8 cellular contexts compared by ENCODE assay signal in genomic region chr5:32015262-32015661, GRCh38.
A peak's percentile ranks its signal among the peaks of the same experiment; 100 is the strongest.
DNase-seq lines count a peak whose midpoint lies in the region; ATAC-seq and TF ChIP-seq lines count a peak whose summit lies in the region.
"Not testable (repeated sequence)": the region's sequence is repeated elsewhere in the genome, so short reads cannot be mapped to it uniquely, and the experiment has no call there.

No MANE protein-coding gene starts in this region.

- not testable (repeated sequence) for H3K27me3 Mint-ChIP-seq in GM23338 (ENCODE audit: insufficient read depth, low read depth, poor library complexity); WTC11 (ENCODE audit: low read depth); endothelial cell (ENCODE audit: unreplicated experiment)

- not testable (repeated sequence) for H3K27me3 ChIP-seq in DOHH2 (ENCODE audit: control insufficient read depth, low read length); GM23338 (ENCODE audit: insufficient read depth); OCI-LY1 (ENCODE audit: insufficient read depth, low read length); sigmoid colon; testis

- not testable (repeated sequence) for H3K4me3 ChIP-seq in DOHH2 (ENCODE audit: low read length); GM23338; OCI-LY1 (ENCODE audit: low read depth, low read length, poor library complexity, severe bottlenecking); OCI-LY7 (ENCODE audit: low read depth, low read length, poor library complexity, severe bottlenecking); sigmoid colon; testis

- H3K4me1 ChIP-seq in DOHH2 (ENCODE audit: control insufficient read depth, low read length) (peaks cover 66% of the 10 kb centered on the region), GM23338 (ENCODE audit: insufficient read depth) (peaks cover 54% of the 10 kb centered on the region), OCI-LY1 (ENCODE audit: insufficient read depth, low read length, severe bottlenecking) (peaks cover 88% of the 10 kb centered on the region), OCI-LY7 (ENCODE audit: insufficient read depth, low read length, poor library complexity, severe bottlenecking) (peaks cover 86% of the 10 kb centered on the region), sigmoid colon (peaks cover 0 to 12% (median 9%) of the 10 kb centered on the region in 4 donors), testis (peaks cover 37% of the 10 kb centered on the region)

- H3K9me2 ChIP-seq in DOHH2 (replicated peaks; ENCODE audit: control insufficient read depth, low read length); GM23338 (ENCODE audit: insufficient read depth); OCI-LY1 (ENCODE audit: low read depth, low read length); OCI-LY7 (ENCODE audit: insufficient read depth, low read length): not testable (repeated sequence)

- H3F3A ChIP-seq in DOHH2 (ENCODE audit: control insufficient read depth, insufficient read depth): peaks cover 19% of the 10 kb centered on the region
- H3F3A ChIP-seq in GM23338 (replicated peaks; ENCODE audit: low read depth); OCI-LY1 (ENCODE audit: insufficient read depth, low read length): not testable (repeated sequence)

- POLR2A ChIA-PET in OCI-LY7 (lab: Charles Lee): interaction anchor here (1.0 to 2.7 kb wide), 3 partner anchors 10 to 19 kb away, joined by 3 to 13 read pairs (median 5); no protein-coding TSS in a partner anchor
- POLR2A ChIA-PET in WTC11 (lab: Charles Lee): not testable (repeated sequence)

- not testable (repeated sequence) for TF ChIP-seq CTCF in DOHH2 (IDR thresholded peaks at IDR 0.05; ENCODE audit: low read depth, low read length, poor library complexity, severe bottlenecking); GM23338 (conservative IDR thresholded peaks at IDR 0.05; ENCODE audit: low read depth in 2 of 2); OCI-LY1 (IDR thresholded peaks at IDR 0.05; ENCODE audit: low read length); OCI-LY7 (conservative IDR thresholded peaks at IDR 0.05; ENCODE audit: low read length); WTC11 (IDR thresholded peaks at IDR 0.05); endothelial cell (IDR thresholded peaks at IDR 0.05; ENCODE audit: unreplicated experiment); sigmoid colon (IDR thresholded peaks at IDR 0.05); testis (IDR thresholded peaks at IDR 0.05)

- not testable (repeated sequence) for DNase-seq in GM23338 (ENCODE audit: low spot score); OCI-LY7 (ENCODE audit: low spot score); WTC11 (ENCODE audit: low spot score); endothelial cell (ENCODE audit: low spot score); testis
- DNase-seq in sigmoid colon: peak; percentile 8

- H3K4me1 Mint-ChIP-seq in GM23338: peaks cover 49% of the 10 kb centered on the region
- H3K4me1 Mint-ChIP-seq in WTC11: peaks cover 50% of the 10 kb centered on the region
- peaks cover 36% of the 10 kb centered on the region for H3K4me1 Mint-ChIP-seq in endothelial cell (ENCODE audit: unreplicated experiment)

- TF ChIP-seq POLR2A in sigmoid colon (IDR thresholded peaks at IDR 0.05); testis (IDR thresholded peaks at IDR 0.05): not testable (repeated sequence)

- H3K79me2 ChIP-seq in DOHH2 (ENCODE audit: control insufficient read depth, low read length): peaks cover 25% of the 10 kb centered on the region
- not testable (repeated sequence) for H3K79me2 ChIP-seq in GM23338 (replicated peaks; ENCODE audit: insufficient read depth); OCI-LY1 (ENCODE audit: insufficient read depth, low read length)
- peaks cover 13% of the 10 kb centered on the region; the same call in 1 of the 2 replicates for H3K79me2 ChIP-seq in OCI-LY7 (ENCODE audit: insufficient read depth, low read depth, low read length)

- peaks cover 23% of the 10 kb centered on the region for H3K36me3 ChIP-seq in DOHH2 (ENCODE audit: control insufficient read depth, low read length)
- H3K36me3 ChIP-seq in GM23338 (ENCODE audit: insufficient read depth); OCI-LY7 (ENCODE audit: insufficient read depth, low read length); sigmoid colon; testis (ENCODE audit: low read depth, missing control alignments): not testable (repeated sequence)
- H3K36me3 ChIP-seq in OCI-LY1 (ENCODE audit: insufficient read depth, low read length): peaks cover 11% of the 10 kb centered on the region; the same call in 1 of the 2 replicates

- not testable (repeated sequence) for H4K20me1 ChIP-seq in DOHH2 (ENCODE audit: control insufficient read depth, insufficient read depth, low read depth, low read length); GM23338 (replicated peaks; ENCODE audit: insufficient read depth); OCI-LY1 (ENCODE audit: insufficient read depth, low read length); OCI-LY7 (ENCODE audit: insufficient read depth, low read length)

- CTCF ChIA-PET in OCI-LY7 (lab: Charles Lee; ENCODE audit: unreplicated experiment); WTC11 (lab: Charles Lee): not testable (repeated sequence)

- not testable (repeated sequence) for BruUV-seq in OCI-LY7 (replicated peaks; lab: Mats Ljungman, UMichigan)

- H3K9ac ChIP-seq in OCI-LY1 (ENCODE audit: low read length): not testable (repeated sequence)

- not testable (repeated sequence) for H3K9me3 ChIP-seq in DOHH2 (ENCODE audit: control insufficient read depth, insufficient read depth, low read length); OCI-LY1 (ENCODE audit: low read length); OCI-LY7 (ENCODE audit: low read length); sigmoid colon; testis

- not testable (repeated sequence) for TF ChIP-seq EP300 in sigmoid colon (IDR thresholded peaks at IDR 0.05)

- intact Hi-C loops in OCI-LY7 (cut with micrococcal nuclease; ENCODE audit: unreplicated experiment): loop anchor here (2.0 kb wide), 1 partner anchor 62 kb away; no protein-coding TSS in a partner anchor
- intact Hi-C loops in sigmoid colon (cut with DNase I): loop anchor here (10.0 kb wide), 1 partner anchor 50 kb away; no protein-coding TSS in a partner anchor
- intact Hi-C loops in testis (cut with DNase I; ENCODE audit: low total_unique reads): not testable (repeated sequence)

- H3K36me3 Mint-ChIP-seq in GM23338 (ENCODE audit: low read depth); WTC11; endothelial cell (ENCODE audit: low read depth, unreplicated experiment): not testable (repeated sequence)

- H3K27ac ChIP-seq in DOHH2 (ENCODE audit: low read depth, low read length); sigmoid colon: not testable (repeated sequence)
- H3K27ac ChIP-seq in GM23338 (ENCODE audit: low read depth) (peak overlapping the region; percentile 52), OCI-LY1 (ENCODE audit: low read depth, low read length, poor library complexity, severe bottlenecking) (peak overlapping the region; percentile 97), OCI-LY7 (ENCODE audit: low read depth, low read length, poor library complexity, severe bottlenecking) (peak overlapping the region; percentile 87), testis (peak overlapping the region; percentile 55 to 59)

- 81 to 93% methylated on average over 9 of the region's 9 CpGs for WGBS in sigmoid colon, 2 donors
- WGBS in testis, 2 donors: 84 to 90% methylated on average over 9 of the region's 9 CpGs

- H3K4me2 ChIP-seq in DOHH2 (ENCODE audit: low read length): peak overlapping the region; percentile 49; the same call in 1 of the 2 replicates
- peak overlapping the region; percentile 5 for H3K4me2 ChIP-seq in GM23338
- peak overlapping the region; percentile 57; the same call in 1 of the 2 replicates for H3K4me2 ChIP-seq in OCI-LY1 (ENCODE audit: low read length)
- H3K4me2 ChIP-seq in OCI-LY7 (ENCODE audit: low read length): peak overlapping the region; percentile 69; the same call in 1 of the 2 replicates

- not testable (repeated sequence) for H3K9me3 Mint-ChIP-seq in GM23338; WTC11; endothelial cell (ENCODE audit: unreplicated experiment)

- not testable (repeated sequence) for H3K27ac Mint-ChIP-seq in GM23338
- H3K27ac Mint-ChIP-seq in WTC11 (peak overlapping the region; percentile 54; the same call in 1 of the 2 replicates), endothelial cell (ENCODE audit: unreplicated experiment) (peak overlapping the region; percentile 52)

- H3K4me3 Mint-ChIP-seq in GM23338; endothelial cell (ENCODE audit: unreplicated experiment): not testable (repeated sequence)
- H3K4me3 Mint-ChIP-seq in WTC11: peak overlapping the region; percentile 21; the same call in 1 of the 2 replicates

- ATAC-seq in GM23338, WTC11: not testable (repeated sequence)

- not testable (repeated sequence) for H2AFZ ChIP-seq in GM23338; OCI-LY1 (ENCODE audit: low read length); OCI-LY7 (ENCODE audit: low read length)

TF ChIP-seq in WTC11, 78 proteins besides CTCF, POLR2A, EP300 and RAD21:
- TF ChIP-seq ZNF121 (CRISPR knock-in tag; IDR thresholded peaks at IDR 0.05): peak; percentile 95
TF ChIP-seq in WTC11: peak in this region for 1; not testable (repeated sequence) for 77.

Comparison
In these comparisons a context has a peak if more than half of its experiments do, and no peak if none do; other contexts are left out.
1. H3K4me2 ChIP-seq: peak in every context shown above with its lines; median percentile 69 in OCI-LY7; 57 in OCI-LY1; 49 in DOHH2; 5 in GM23338.